8 cellular contexts compared by ENCODE assay signal in the genomic region with DNA sequence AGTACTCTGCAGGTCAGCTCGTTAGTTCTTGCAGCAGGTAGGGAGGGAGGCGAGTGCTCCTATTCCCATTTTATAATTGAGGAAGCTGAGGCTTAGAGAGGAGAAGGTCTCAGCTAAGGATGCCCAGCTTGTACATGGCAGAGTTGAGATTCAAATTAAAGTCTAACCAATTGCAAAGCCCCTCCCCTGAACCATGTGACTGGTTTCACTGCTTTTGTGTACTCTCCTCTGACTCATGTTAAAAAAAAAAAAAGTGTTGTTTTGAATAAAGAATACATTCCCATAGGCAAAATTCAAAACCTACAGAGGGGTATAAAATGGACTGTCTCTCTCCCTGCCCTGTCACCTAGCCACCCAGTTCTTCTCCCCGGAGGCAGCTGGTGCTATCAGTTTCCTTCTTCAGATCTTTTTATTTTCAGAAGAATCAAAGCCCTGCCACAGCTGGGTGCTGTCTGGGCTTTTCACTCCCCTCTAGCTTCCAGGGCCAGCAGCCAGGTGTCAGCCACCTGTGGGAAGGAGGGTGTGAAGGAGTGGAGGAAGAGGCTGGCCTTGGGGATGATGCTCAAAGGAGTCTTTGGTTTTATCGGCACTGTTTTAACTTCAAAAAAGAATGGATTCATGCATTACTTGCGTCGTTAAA. TPM values are rescaled to one million over a fixed set of nuclear protein-coding genes. Genes with fewer than 3 reads are reported as not detected.
DNase-seq lines count a peak whose midpoint lies in the region; ATAC-seq and TF ChIP-seq lines count a peak whose summit lies in the region.

No MANE protein-coding gene starts in this region.

- DNase-seq in COLO829 (ENCODE audit: low spot score) (peak; percentile 74), NCI-H146 treated with DMSO at 0.1 percent for 48 hours (lab: John Stamatoyannopoulos, UW; ENCODE audit: unreplicated experiment) (peak; percentile 31), amniotic stem cell (lab: John Stamatoyannopoulos, UW) (peak; percentile 29), mesothelial cell of epicardium (ENCODE audit: low spot score in 2 of 2, unreplicated experiment in 2 of 2) (no peak), NCI-H748 treated with DMSO at 0.1 percent for 48 hours (lab: John Stamatoyannopoulos, UW) (no peak)
- no peak for DNase-seq in activated CD8-positive, alpha-beta memory T cell treated with anti-CD3 and anti-CD28 coated beads, Interleukin-2, amount 50 U/mL, for 4 hours

- H3K27ac Mint-ChIP-seq in mesothelial cell of epicardium: peak overlapping the region; percentile 92

- H3K9me3 Mint-ChIP-seq in mesothelial cell of epicardium: no peaks in the 10 kb centered on the region

- ATAC-seq in HG02678 (IDR thresholded peaks at IDR 0.05; ENCODE audit: unreplicated experiment): no peak
- ATAC-seq in GM21576 (IDR thresholded peaks at IDR 0.05; ENCODE audit: unreplicated experiment): no peak

- H3K4me3 Mint-ChIP-seq in mesothelial cell of epicardium: no peak overlapping the region

- no peak for TF ChIP-seq CTCF in mesothelial cell of epicardium (IDR thresholded peaks at IDR 0.05; ENCODE audit: unreplicated experiment)

- no peaks in the 10 kb centered on the region for H3K27me3 Mint-ChIP-seq in mesothelial cell of epicardium (ENCODE audit: low read depth)

- H3K36me3 Mint-ChIP-seq in mesothelial cell of epicardium: peaks cover 13% of the 10 kb centered on the region

- peaks cover 20% of the 10 kb centered on the region for H3K4me1 Mint-ChIP-seq in mesothelial cell of epicardium

RNA-seq across cellular contexts. Expression of a gene that starts 5.4 kb away (rescaled TPM):
- total RNA-seq in mesothelial cell of epicardium: 34.1 to 38.6 TPM (median 36.3 TPM) in 3 replicates

RNA-seq across cellular contexts. Expression of a gene that starts 24.4 kb away (rescaled TPM):
- total RNA-seq in mesothelial cell of epicardium: 6.6 to 6.9 TPM (median 6.6 TPM) in 3 replicates

RNA-seq across cellular contexts. Expression of a gene that starts 35.4 kb away (rescaled TPM):
- 0.16 TPM in 1 of 3 replicates, not detected in the others for total RNA-seq in mesothelial cell of epicardium

Comparison
In these comparisons a context has a peak if more than half of its experiments do, and no peak if none do; other contexts are left out.
1. DNase-seq: peak in COLO829 (single experiment), NCI-H146 treated with DMSO at 0.1 percent for 48 hours (single experiment) and amniotic stem cell (single experiment); none in mesothelial cell of epicardium (0 of 2), NCI-H748 treated with DMSO at 0.1 percent for 48 hours (single experiment) and activated CD8-positive, alpha-beta memory T cell treated with anti-CD3 and anti-CD28 coated beads, Interleukin-2, amount 50 U/mL, for 4 hours (single experiment).